Comparison of ENCODE assay signal across 14 cellular contexts in the genomic region with DNA sequence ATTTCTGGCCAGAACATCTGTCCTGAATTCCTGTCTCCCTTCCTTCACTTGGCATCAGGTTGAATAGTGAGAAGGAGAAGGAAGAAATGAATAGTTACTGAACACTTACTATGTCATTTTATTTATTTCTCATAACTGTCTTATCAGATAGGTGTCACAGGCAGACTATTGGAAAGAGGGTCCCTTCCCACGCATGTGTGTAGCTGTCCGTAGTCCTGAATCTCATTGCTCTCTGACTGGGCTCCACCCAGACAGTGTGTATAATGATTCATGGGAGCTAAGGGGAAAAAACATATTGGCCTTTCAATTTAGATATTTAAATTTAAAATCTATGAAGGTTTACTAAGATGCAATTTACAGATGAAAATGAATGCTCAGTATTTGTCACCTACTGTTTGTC.
DNase-seq lines count a peak whose midpoint lies in the region; ATAC-seq, FAIRE-seq and TF ChIP-seq lines count a peak whose summit lies in the region.
"Had no signal": no experiment of that assay in that cellular context is flagged by ENCODE, and none has a peak within 500 bp of the region (broad histone marks: within the 10 kb centered on the region; RNA-seq: fewer than 3 reads in every experiment).

No MANE protein-coding gene starts in this region.

- TF ChIP-seq RAD21 in HepG2 (CRISPR knock-in tag; IDR thresholded peaks at IDR 0.05) (no peak), H1 (IDR thresholded peaks at IDR 0.05 in 1 of 2, conservative IDR thresholded peaks at IDR 0.05 in 1 of 2; ENCODE audit: low read depth in 2 of 2, low read length in 2 of 2) (no peak)

- H3K9ac ChIP-seq in HepG2 (ENCODE audit: insufficient read depth, low read depth, low read length) (no peak overlapping the region), H1 (replicated peaks in 1 of 4; ENCODE audit: extremely low read depth in 1 of 4, low read depth in 3 of 4, low read length in 3 of 4) (no peak overlapping the region)

- H3K79me2 ChIP-seq in HepG2 (ENCODE audit: insufficient read depth, low read length) (no peaks in the 10 kb centered on the region), H1 (ENCODE audit: control insufficient read depth in 1 of 2, insufficient read depth in 2 of 2, low read length in 2 of 2) (no peaks in the 10 kb centered on the region)

- no peak overlapping the region for H3K4me3 ChIP-seq in HepG2 (replicated peaks in 1 of 3; ENCODE audit: insufficient read depth in 1 of 3, low read depth in 2 of 3, low read length in 3 of 3)
- H3K4me3 ChIP-seq in right lobe of liver: no peak overlapping the region
- no peak overlapping the region for H3K4me3 ChIP-seq in H1 (ENCODE audit: extremely low read depth in 1 of 4, insufficient read depth in 2 of 4, low read depth in 3 of 4, low read length in 4 of 4)

- no peak overlapping the region for H3K56ac ChIP-seq in H1 (replicated peaks; ENCODE audit: insufficient read length, low read depth, low read length)

- H3K4me1 ChIP-seq in HepG2 (ENCODE audit: insufficient read depth, low read length) (peaks cover 15% of the 10 kb centered on the region), right lobe of liver (peaks cover 0 to 17% (median 5%) of the 10 kb centered on the region in 4 donors), H1 (replicated peaks in 1 of 4; ENCODE audit: control insufficient read depth in 3 of 4, insufficient read depth in 4 of 4, low read length in 3 of 4) (no peaks in the 10 kb centered on the region)

- no peak overlapping the region for H2BK120ac ChIP-seq in H1 (replicated peaks; ENCODE audit: low read depth, low read length)

- BruUV-seq in HepG2 (replicated peaks; lab: Mats Ljungman, UMichigan): no TSS peak

- H2BK20ac ChIP-seq in H1 (ENCODE audit: low read length): no peak overlapping the region

- CTCF ChIA-PET in HepG2 (lab: Yijun Ruan, JAX; ENCODE audit: low intra/inter-chr PET ratio, low total read pairs) (no interaction called here), H1 (lab: Charles Lee; ENCODE audit: partially characterized antibody) (interaction anchor here (1.3 kb wide), 1 partner anchor 27 kb away, joined by 5 read pairs; no protein-coding TSS in a partner anchor)

- DNase-seq in HepG2 (ENCODE audit: low spot score) (no peak), right lobe of liver (no peak), RPMI7951 (ENCODE audit: low read depth) (peak; percentile 14), H1 (ENCODE audit: low read depth in 1 of 2, low spot score in 2 of 2) (no peak), SKM-1 treated with dmso at 0.1 percent for 144 hours (lab: John Stamatoyannopoulos, UW; ENCODE audit: unreplicated experiment) (no peak)
- DNase-seq: activated T-cell treated with anti-CD3 and anti-CD28 coated beads for 4 hours, AML-193, NCI-H1092 had no signal

- H3K27ac ChIP-seq in HepG2 (ENCODE audit: extremely low read length, insufficient read depth, low read length) (no peak overlapping the region), right lobe of liver (no peak overlapping the region), H1 (ENCODE audit: low read depth, low read length) (no peak overlapping the region)

- no peaks in the 10 kb centered on the region for H3K23me2 ChIP-seq in H1 (ENCODE audit: low read depth, low read length)

- no peak overlapping the region for H2BK12ac ChIP-seq in H1 (ENCODE audit: low read depth, low read length)

- H2BK5ac ChIP-seq in H1 (ENCODE audit: low read depth, low read length): no peak overlapping the region

- POLR2A ChIA-PET in HepG2 (lab: Yijun Ruan, JAX) (no interaction called here), H1 (lab: Charles Lee; ENCODE audit: partially characterized antibody) (no interaction called here)

- TF ChIP-seq POLR2A in HepG2 (IDR thresholded peaks at IDR 0.05; ENCODE audit: insufficient read depth in 1 of 2, low read depth in 2 of 2, low read length in 2 of 2) (no peak), right lobe of liver (IDR thresholded peaks at IDR 0.05) (no peak), H1 (IDR thresholded peaks at IDR 0.05; ENCODE audit: control extremely low read depth in 1 of 2, low read depth in 2 of 2, low read length in 2 of 2) (no peak)

- no peaks in the 10 kb centered on the region; the same call in 1 of the 2 replicates for H4K20me1 ChIP-seq in HepG2 (ENCODE audit: insufficient read depth, low read length)
- H4K20me1 ChIP-seq in H1 (replicated peaks in 1 of 2; ENCODE audit: control insufficient read depth in 1 of 2, insufficient read depth in 2 of 2, low read length in 2 of 2): no peaks in the 10 kb centered on the region

- H3K27me3 ChIP-seq in HepG2 (ENCODE audit: control insufficient read depth in 1 of 2, insufficient read depth in 2 of 2, low read length in 2 of 2) (no peaks in the 10 kb centered on the region), right lobe of liver (no peaks in the 10 kb centered on the region), H1 (replicated peaks in 1 of 4; ENCODE audit: control insufficient read depth in 3 of 4, extremely low read depth in 1 of 4, insufficient read depth in 3 of 4, low read length in 3 of 4) (no peaks in the 10 kb centered on the region)

- no peak overlapping the region for H3K18ac ChIP-seq in H1 (ENCODE audit: extremely low read depth, low read length)

- no peak overlapping the region for H3K23ac ChIP-seq in H1 (ENCODE audit: insufficient read length)

- H3K14ac ChIP-seq in H1 (ENCODE audit: insufficient read length): no peak overlapping the region

- no peak for ATAC-seq in HepG2
- no peak for ATAC-seq in right lobe of liver
- ATAC-seq in GM21447 (IDR thresholded peaks at IDR 0.05; ENCODE audit: unreplicated experiment): no peak
- ATAC-seq in GM21526 (IDR thresholded peaks at IDR 0.05; ENCODE audit: low FRiP score, unreplicated experiment): no peak
- no peak for ATAC-seq in GM21515 (IDR thresholded peaks at IDR 0.05; ENCODE audit: unreplicated experiment)

- intact Hi-C loops in HepG2 (cut with micrococcal nuclease; ENCODE audit: unreplicated experiment): no loop called here
- intact Hi-C loops in right lobe of liver (cut with DNase I): no loop called here

- 36% methylated on average over 2 of the region's 2 CpGs for WGBS in HepG2 (ENCODE audit: low lambda C conversion rate)
- 38% methylated on average over 1 of the region's 2 CpGs for WGBS in right lobe of liver (ENCODE audit: insufficient coverage, low coverage, low lambda C conversion rate, missing lambda C conversion rate)
- WGBS in H1 (ENCODE audit: extremely low coverage in 1 of 2, insufficient coverage in 1 of 2, insufficient read length in 1 of 2, insufficient replicate concordance in 2 of 2, low coverage in 1 of 2, low lambda C conversion rate in 2 of 2, missing lambda C conversion rate in 1 of 2), 2 experiments: 84% methylated on average over 2 of the region's 2 CpGs; no CpG with 5 or more reads in 1 of the 2 experiments

- H3K36me3 ChIP-seq in HepG2 (replicated peaks in 1 of 2; ENCODE audit: control insufficient read depth in 1 of 2, insufficient read depth in 2 of 2, low read length in 2 of 2) (no peaks in the 10 kb centered on the region), right lobe of liver (no peaks in the 10 kb centered on the region), H1 (ENCODE audit: control insufficient read depth in 2 of 4, insufficient read depth in 4 of 4, low read length in 3 of 4) (no peaks in the 10 kb centered on the region)

- no peak overlapping the region for H2BK15ac ChIP-seq in H1 (ENCODE audit: low read length)

- FAIRE-seq in HepG2 (lab: Jason Lieb, UNC) (no peak), H1 (lab: Jason Lieb, UNC) (peak; percentile 65)
- FAIRE-seq: endometrium, RCC 7860, TTC549 had no signal

- no peak overlapping the region for H2AFZ ChIP-seq in HepG2 (ENCODE audit: low read length)
- H2AFZ ChIP-seq in H1 (ENCODE audit: low read length): no peak overlapping the region

- no peak overlapping the region for H4K91ac ChIP-seq in H1 (replicated peaks; ENCODE audit: insufficient read length, low read length)

- no peak overlapping the region for H3K4ac ChIP-seq in H1 (replicated peaks; ENCODE audit: insufficient read length, low read depth, low read length)

- no peak overlapping the region for H4K8ac ChIP-seq in H1 (ENCODE audit: extremely low read depth, insufficient read depth, low read length)

- in situ Hi-C loops in HepG2 (cut with HindIII; ENCODE audit: extremely low pct_ligation_motif_present, low pct_unique_long_range_greater_than_20kb): no loop called here

- no peaks in the 10 kb centered on the region for H3K9me3 ChIP-seq in HepG2 (ENCODE audit: low read length)
- no peaks in the 10 kb centered on the region for H3K9me3 ChIP-seq in right lobe of liver
- H3K9me3 ChIP-seq in H1 (ENCODE audit: insufficient read depth in 2 of 2, low read depth in 1 of 2, low read length in 1 of 2): no peaks in the 10 kb centered on the region

- no peaks in the 10 kb centered on the region for H3K79me1 ChIP-seq in H1 (ENCODE audit: low read depth, low read length)

- no peak overlapping the region for H3K4me2 ChIP-seq in HepG2 (ENCODE audit: low read depth, low read length)
- no peak overlapping the region for H3K4me2 ChIP-seq in H1 (ENCODE audit: insufficient read depth in 1 of 2, low read depth in 2 of 2, low read length in 2 of 2)

- TF ChIP-seq CTCF in HepG2 (CRISPR knock-in tag; IDR thresholded peaks at IDR 0.05) (no peak), right lobe of liver (IDR thresholded peaks at IDR 0.05) (no peak), H1 (IDR thresholded peaks at IDR 0.05; ENCODE audit: control extremely low read depth in 1 of 3, insufficient read depth in 1 of 3, low read depth in 1 of 3, low read length in 3 of 3) (no peak)

- no peak overlapping the region for H2AK5ac ChIP-seq in H1 (ENCODE audit: low read depth, low read length)

- TF ChIP-seq EP300 in HepG2 (IDR thresholded peaks at IDR 0.05; ENCODE audit: low read depth in 2 of 2, low read length in 2 of 2) (no peak), HepG2 (CRISPR knock-in tag; IDR thresholded peaks at IDR 0.05; ENCODE audit: borderline replicate concordance) (no peak), H1 (IDR thresholded peaks at IDR 0.05; ENCODE audit: borderline replicate concordance in 1 of 2, low read depth in 2 of 2, low read length in 2 of 2) (no peak)

- H4K5ac ChIP-seq in H1 (ENCODE audit: insufficient read length, low read depth, low read length): no peak overlapping the region

TF ChIP-seq in HepG2, 621 proteins besides CTCF, POLR2A, EP300 and RAD21 (continues in another document):
- no peak for TF ChIP-seq SNRNP70 (IDR thresholded peaks at IDR 0.05; ENCODE audit: low read depth, low read length)

TF ChIP-seq in H1, 55 proteins besides CTCF, POLR2A, EP300 and RAD21:
- TF ChIP-seq BRCA1 (IDR thresholded peaks at IDR 0.05; ENCODE audit: low read depth, low read length) (no peak), KDM4A (IDR thresholded peaks at IDR 0.05; ENCODE audit: low read depth, low read length, severe bottlenecking) (no peak), RFX5 (IDR thresholded peaks at IDR 0.05; ENCODE audit: borderline replicate concordance, low read depth, low read length) (no peak), TAF7 (optimal IDR thresholded peaks at IDR 0.05; ENCODE audit: borderline replicate concordance, low read depth, low read length) (no peak), EZH2 (IDR thresholded peaks at IDR 0.05; ENCODE audit: low read depth, low read length, severe bottlenecking) (no peak), SIN3A (conservative IDR thresholded peaks at IDR 0.05 in 1 of 2, IDR thresholded peaks at IDR 0.05 in 1 of 2; ENCODE audit: low read depth in 1 of 2, low read length in 2 of 2) (no peak)
TF ChIP-seq in H1: peak in this region for 0.
